In the genomic region with DNA sequence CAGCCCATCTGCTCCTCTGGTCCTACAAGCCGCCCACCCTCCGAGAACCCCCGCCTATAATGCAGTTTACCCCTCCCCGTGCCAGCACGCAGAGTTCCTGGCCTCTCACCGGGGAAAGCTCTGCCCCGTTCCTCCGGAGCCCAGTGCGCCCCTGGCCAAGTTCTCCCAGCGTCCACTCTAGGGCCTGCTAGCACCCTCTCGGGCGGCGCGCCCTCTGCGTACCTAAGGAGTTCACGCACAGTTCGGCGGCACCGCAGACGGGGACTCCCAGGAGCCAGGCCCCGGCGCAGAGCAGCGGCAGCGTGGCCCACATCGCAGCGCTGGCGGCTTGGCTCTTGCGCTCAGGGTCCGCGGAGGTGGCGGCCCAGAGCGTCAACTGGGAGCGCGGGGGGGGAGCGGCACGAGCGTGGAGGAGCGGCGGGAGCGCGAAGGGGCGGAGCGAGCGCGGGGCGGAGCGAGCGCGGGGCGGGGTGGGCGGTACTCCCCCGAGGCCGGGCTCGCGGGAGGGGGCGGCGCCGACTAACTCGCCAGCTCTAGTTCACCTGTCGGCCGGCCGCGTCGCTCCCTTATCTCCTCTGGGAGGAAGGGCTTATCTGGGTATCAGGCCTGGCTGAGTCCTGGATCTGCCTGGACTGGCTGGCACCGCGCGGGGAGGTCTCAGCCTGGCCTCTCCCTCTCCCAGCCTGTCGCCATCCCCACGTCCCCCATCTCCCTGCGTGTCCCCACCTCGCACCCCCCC, we compare ENCODE assay signal across 8 cellular contexts. TPM values are rescaled to one million over a fixed set of nuclear protein-coding genes. Genes with fewer than 3 reads are reported as not detected.
DNase-seq lines count a peak whose midpoint lies in the region; ATAC-seq and TF ChIP-seq lines count a peak whose summit lies in the region.

A gene with protein sequence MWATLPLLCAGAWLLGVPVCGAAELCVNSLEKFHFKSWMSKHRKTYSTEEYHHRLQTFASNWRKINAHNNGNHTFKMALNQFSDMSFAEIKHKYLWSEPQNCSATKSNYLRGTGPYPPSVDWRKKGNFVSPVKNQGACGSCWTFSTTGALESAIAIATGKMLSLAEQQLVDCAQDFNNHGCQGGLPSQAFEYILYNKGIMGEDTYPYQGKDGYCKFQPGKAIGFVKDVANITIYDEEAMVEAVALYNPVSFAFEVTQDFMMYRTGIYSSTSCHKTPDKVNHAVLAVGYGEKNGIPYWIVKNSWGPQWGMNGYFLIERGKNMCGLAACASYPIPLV (minus strand): TSS at position 378 of the 739 bp plus-strand sequence. CDS start 65 bp downstream, at position 313.

- WGBS in psoas muscle, 3 donors, result 1 to 2% (median 1%) methylated on average over 42 to 71 of the region's 71 CpGs

- H3K27ac ChIP-seq in Karpas-422 (ENCODE audit: low read length) (no peak within 1 kb of the TSS), right atrium auricular region (peak within 1 kb of the TSS; percentile 59 to 76), psoas muscle (peak within 1 kb of the TSS; percentile 50)

- H3K4me1 ChIP-seq in Karpas-422 (ENCODE audit: low read length) (peaks cover 26% of the 10 kb centered on the region), adipocyte (ENCODE audit: control insufficient read depth, insufficient read depth, low read length) (no peaks in the 10 kb centered on the region), right atrium auricular region (peaks cover 0 to 6% of the 10 kb centered on the region in 2 donors), psoas muscle (peaks cover 4% of the 10 kb centered on the region)

- peak within 1 kb of the TSS; percentile 52 for H2AFZ ChIP-seq in Karpas-422 (ENCODE audit: low read length)

- ATAC-seq in GM21619 (IDR thresholded peaks at IDR 0.05; ENCODE audit: unreplicated experiment) (peak; percentile 63), psoas muscle (peak; percentile 88 to 97 (median 94))

- peak within 1 kb of the TSS; percentile 69 for H3K9ac ChIP-seq in Karpas-422 (ENCODE audit: low read length)
- H3K9ac ChIP-seq in adipocyte (ENCODE audit: low read length), result peak within 1 kb of the TSS; percentile 60

- H3K9me2 ChIP-seq in Karpas-422 (replicated peaks; ENCODE audit: insufficient read depth, low read length), result no peaks in the 10 kb centered on the region

- peak within 1 kb of the TSS; percentile 71 for H3K4me3 ChIP-seq in Karpas-422 (ENCODE audit: low read length)
- peak within 1 kb of the TSS; percentile 67 for H3K4me3 ChIP-seq in adipocyte (ENCODE audit: low read length)
- peak within 1 kb of the TSS; percentile 53 to 69 for H3K4me3 ChIP-seq in right atrium auricular region
- peak within 1 kb of the TSS; percentile 77 for H3K4me3 ChIP-seq in psoas muscle

- H4K20me1 ChIP-seq in Karpas-422 (ENCODE audit: insufficient read depth, low read depth, low read length), result no peaks in the 10 kb centered on the region

- peak; percentile 51 for DNase-seq in DMS53 treated with DMSO at 0.1 percent for 48 hours (lab: John Stamatoyannopoulos, UW; ENCODE audit: unreplicated experiment)
- DNase-seq in Karpas-422, result peak; percentile 89
- DNase-seq in SW 1271 (lab: John Stamatoyannopoulos, UW), result peak; percentile 21 to 53
- DNase-seq in adipocyte (ENCODE audit: low read depth), result peak; percentile 68
- no peak for DNase-seq in right atrium auricular region (ENCODE audit: low spot score)
- peak; percentile 78 to 88 for DNase-seq in psoas muscle
- DNase-seq in ureter (ENCODE audit: low spot score), result peak; percentile 92

- H3K36me3 ChIP-seq in Karpas-422 (ENCODE audit: insufficient read depth, low read length), result no peaks in the 10 kb centered on the region
- no peaks in the 10 kb centered on the region for H3K36me3 ChIP-seq in adipocyte (ENCODE audit: control insufficient read depth, insufficient read depth, low read length, severe bottlenecking)
- no peaks in the 10 kb centered on the region for H3K36me3 ChIP-seq in right atrium auricular region
- no peaks in the 10 kb centered on the region for H3K36me3 ChIP-seq in psoas muscle (ENCODE audit: insufficient read depth in 1 of 2, low read depth in 1 of 2)

- H3K9me3 ChIP-seq in Karpas-422 (ENCODE audit: low read length), result no peaks in the 10 kb centered on the region
- no peaks in the 10 kb centered on the region for H3K9me3 ChIP-seq in adipocyte (ENCODE audit: control insufficient read depth, low read length)
- H3K9me3 ChIP-seq in right atrium auricular region, result no peaks in the 10 kb centered on the region
- no peaks in the 10 kb centered on the region for H3K9me3 ChIP-seq in psoas muscle

- peak within 1 kb of the TSS; percentile 83 for H3K4me2 ChIP-seq in Karpas-422 (ENCODE audit: low read depth, low read length, poor library complexity, severe bottlenecking)

- TF ChIP-seq CTCF in right atrium auricular region (IDR thresholded peaks at IDR 0.05) (no peak), psoas muscle (IDR thresholded peaks at IDR 0.05) (no peak)

- H3K79me2 ChIP-seq in Karpas-422 (ENCODE audit: low read length), result no peaks in the 10 kb centered on the region

- H3K27me3 ChIP-seq in Karpas-422 (ENCODE audit: low read length) (no peaks in the 10 kb centered on the region), adipocyte (replicated peaks; ENCODE audit: control insufficient read depth, insufficient read depth, low read length) (peaks cover 3% of the 10 kb centered on the region), right atrium auricular region (no peaks in the 10 kb centered on the region), psoas muscle (ENCODE audit: insufficient read depth in 3 of 3, low read length in 2 of 3) (no peaks in the 10 kb centered on the region)

- intact Hi-C loops in psoas muscle (cut with DNase I), result no loop called here

RNA-seq across cellular contexts. Expression of the gene that starts here (rescaled TPM):
- 61.0 and 76.4 TPM in 2 replicates for total RNA-seq in Karpas-422 (2014; rRNA removed; shearing (Covaris generic); ENCODE audit: low replicate concordance)
- total RNA-seq in right atrium auricular region (100 to 1,000 TPM in 1 of 2 donors, 10 to 100 TPM in 1; 51.0 to 114 TPM), psoas muscle (10 to 100 TPM; 16.0 to 38.1 (median 28.0) TPM), ureter (705 TPM)
- 10 to 100 TPM; 27.3 to 52.6 (median 29.7) TPM for polyA plus RNA-seq in psoas muscle
